In genomic region chr3:114152519-114153151, GRCh38 we compare ENCODE assay signal across 8 cellular contexts. TPM values are rescaled to one million over a fixed set of nuclear protein-coding genes. Genes with fewer than 3 reads are reported as not detected.
DNase-seq lines count a peak whose midpoint lies in the region; ATAC-seq and TF ChIP-seq lines count a peak whose summit lies in the region.

No MANE protein-coding gene starts in this region.

- peak overlapping the region; percentile 78 to 84 for H3K18ac ChIP-seq in mesenchymal stem cell (ENCODE audit: low read depth in 1 of 2, low read length in 2 of 2)

- DNase-seq in CD8-positive, alpha-beta T cell: peak; percentile 76 to 91 (median 82)
- DNase-seq in HPDE6-E6E7 (ENCODE audit: extremely low spot score) (peak; percentile 79), NCI-H82 treated with DMSO at 0.1 percent for 48 hours (lab: John Stamatoyannopoulos, UW; ENCODE audit: unreplicated experiment) (peak; percentile 64), mesenchymal stem cell (peak; percentile 69)
- peak; percentile 85 for DNase-seq in activated CD8-positive, alpha-beta T cell treated with anti-CD3 and anti-CD28 coated beads, Interleukin-2, amount 10 ng/mL, durations not matched to agents 7 days and 5 days
- peak; percentile 60 to 69 (median 62) for DNase-seq in effector memory CD4-positive, alpha-beta T cell
- peak; percentile 59 for DNase-seq in stimulated activated CD8-positive, alpha-beta memory T cell treated with anti-CD3 and anti-CD28 coated beads, Interleukin-12 subunit alpha, Interleukin-12 subunit beta, amount 100 ng/mL, for 24 hours (ENCODE audit: extremely low read depth)

- H3K27ac ChIP-seq in CD8-positive, alpha-beta T cell (ENCODE audit: low read depth, low read length): no peak overlapping the region
- no peak overlapping the region for H3K27ac ChIP-seq in effector memory CD4-positive, alpha-beta T cell (ENCODE audit: insufficient read depth, low read length, poor library complexity, severe bottlenecking)
- H3K27ac ChIP-seq in mesenchymal stem cell (ENCODE audit: low read length, poor library complexity, severe bottlenecking): no peak overlapping the region

- H3K36me3 Mint-ChIP-seq in CD8-positive, alpha-beta T cell: no peaks in the 10 kb centered on the region
- no peaks in the 10 kb centered on the region for H3K36me3 Mint-ChIP-seq in activated CD8-positive, alpha-beta T cell treated with anti-CD3 and anti-CD28 coated beads, Interleukin-2, amount 10 ng/mL, durations not matched to agents 7 days and 5 days (ENCODE audit: low read depth)

- no peaks in the 10 kb centered on the region for H3K79me1 ChIP-seq in mesenchymal stem cell (replicated peaks; ENCODE audit: low read length, poor library complexity, severe bottlenecking)

- H3K36me3 ChIP-seq in CD8-positive, alpha-beta T cell (ENCODE audit: insufficient read depth, low read length): no peaks in the 10 kb centered on the region
- no peaks in the 10 kb centered on the region for H3K36me3 ChIP-seq in effector memory CD4-positive, alpha-beta T cell (ENCODE audit: control insufficient read depth, insufficient read depth, low read length)
- no peaks in the 10 kb centered on the region for H3K36me3 ChIP-seq in mesenchymal stem cell (ENCODE audit: control insufficient read depth in 1 of 2, insufficient read depth in 2 of 2, low read depth in 1 of 2, low read length in 2 of 2)

- H2BK120ac ChIP-seq in mesenchymal stem cell (ENCODE audit: low read depth, low read length): peak overlapping the region; percentile 64

- H3K27me3 ChIP-seq in CD8-positive, alpha-beta T cell (ENCODE audit: insufficient read depth, low read length): no peaks in the 10 kb centered on the region
- no peaks in the 10 kb centered on the region for H3K27me3 ChIP-seq in effector memory CD4-positive, alpha-beta T cell (replicated peaks; ENCODE audit: control insufficient read depth, insufficient read depth, low read length, poor library complexity, severe bottlenecking)
- peaks cover 6 to 15% of the 10 kb centered on the region in 2 experiments for H3K27me3 ChIP-seq in mesenchymal stem cell (ENCODE audit: control insufficient read depth in 1 of 2, insufficient read depth in 1 of 2, low read length in 2 of 2)

- no peak overlapping the region for H2AK5ac ChIP-seq in mesenchymal stem cell (ENCODE audit: low read length, severe bottlenecking)

- peak; percentile 100 for ATAC-seq in CD8-positive, alpha-beta T cell
- peak; percentile 91 for ATAC-seq in GM19467 (IDR thresholded peaks at IDR 0.05; ENCODE audit: unreplicated experiment)
- peak; percentile 89 for ATAC-seq in activated CD8-positive, alpha-beta T cell treated with anti-CD3 and anti-CD28 coated beads, Interleukin-2, amount 10 ng/mL, durations not matched to agents 7 days and 5 days

- H4K91ac ChIP-seq in mesenchymal stem cell (ENCODE audit: low read length): peak overlapping the region; percentile 82

- no peaks in the 10 kb centered on the region for H3K27me3 Mint-ChIP-seq in CD8-positive, alpha-beta T cell (ENCODE audit: low read depth)
- H3K27me3 Mint-ChIP-seq in activated CD8-positive, alpha-beta T cell treated with anti-CD3 and anti-CD28 coated beads, Interleukin-2, amount 10 ng/mL, durations not matched to agents 7 days and 5 days (ENCODE audit: low read depth): no peaks in the 10 kb centered on the region

- peaks cover 8% of the 10 kb centered on the region for H3K4me1 ChIP-seq in CD8-positive, alpha-beta T cell (ENCODE audit: insufficient read depth, low read length)
- H3K4me1 ChIP-seq in effector memory CD4-positive, alpha-beta T cell (ENCODE audit: control insufficient read depth, insufficient read depth, low read length, poor library complexity, severe bottlenecking): peaks cover 6% of the 10 kb centered on the region
- peaks cover 4% of the 10 kb centered on the region for H3K4me1 ChIP-seq in mesenchymal stem cell (ENCODE audit: control insufficient read depth, insufficient read depth, low read depth, low read length)

- H3K4me2 ChIP-seq in mesenchymal stem cell (ENCODE audit: low read length, poor library complexity, severe bottlenecking): peak overlapping the region; percentile 89

- peak overlapping the region in 1 of 2 experiments; percentile 50 for H3K4ac ChIP-seq in mesenchymal stem cell (ENCODE audit: low read depth in 1 of 2, low read length in 2 of 2)

- H3K27ac Mint-ChIP-seq in CD8-positive, alpha-beta T cell: no peak overlapping the region
- no peak overlapping the region for H3K27ac Mint-ChIP-seq in activated CD8-positive, alpha-beta T cell treated with anti-CD3 and anti-CD28 coated beads, Interleukin-2, amount 10 ng/mL, durations not matched to agents 7 days and 5 days

- H3K4me3 ChIP-seq in CD8-positive, alpha-beta T cell (ENCODE audit: low read depth, low read length): peak overlapping the region; percentile 50
- peak overlapping the region; percentile 51 for H3K4me3 ChIP-seq in effector memory CD4-positive, alpha-beta T cell (ENCODE audit: insufficient read depth, low read depth, low read length, poor library complexity, severe bottlenecking)
- peak overlapping the region; percentile 45 to 77 for H3K4me3 ChIP-seq in mesenchymal stem cell (ENCODE audit: insufficient read depth in 1 of 2, low read depth in 1 of 2, low read length in 2 of 2)

- H4K8ac ChIP-seq in mesenchymal stem cell (ENCODE audit: low read length): peak overlapping the region; percentile 82

- peak overlapping the region in 1 of 2 experiments; percentile 6 for H3K14ac ChIP-seq in mesenchymal stem cell (ENCODE audit: low read length in 2 of 2)

- H3K23ac ChIP-seq in mesenchymal stem cell (ENCODE audit: low read length in 2 of 2): no peak overlapping the region

- H3K4me3 Mint-ChIP-seq in CD8-positive, alpha-beta T cell: peak overlapping the region; percentile 73
- H3K4me3 Mint-ChIP-seq in activated CD8-positive, alpha-beta T cell treated with anti-CD3 and anti-CD28 coated beads, Interleukin-2, amount 10 ng/mL, durations not matched to agents 7 days and 5 days: no peak overlapping the region

- TF ChIP-seq CTCF in CD8-positive, alpha-beta T cell (IDR thresholded peaks at IDR 0.05): peak; percentile 99

- CTCF ChIA-PET in CD8-positive, alpha-beta T cell (lab: Charles Lee): interaction anchor here (0.7 to 6.9 kb wide), 20 partner anchors 10 to 416 kb away, joined by 3 to 96 read pairs (median 4); partner anchors contain the start of gene TIGIT
- CTCF ChIA-PET in activated CD8-positive, alpha-beta T cell treated with anti-CD3 and anti-CD28 coated beads, Interleukin-2, amount 10 ng/mL, durations not matched to agents 7 days and 5 days (lab: Charles Lee): interaction anchor here (0.8 to 5.1 kb wide), 19 partner anchors 8 to 418 kb away, joined by 3 to 63 read pairs (median 4); no protein-coding TSS in a partner anchor

- H2BK15ac ChIP-seq in mesenchymal stem cell (ENCODE audit: low read depth, poor library complexity, severe bottlenecking): peak overlapping the region; percentile 80

- H3K9me3 ChIP-seq in CD8-positive, alpha-beta T cell (ENCODE audit: low read length): no peaks in the 10 kb centered on the region
- no peaks in the 10 kb centered on the region for H3K9me3 ChIP-seq in effector memory CD4-positive, alpha-beta T cell (ENCODE audit: control insufficient read depth, low read length)
- H3K9me3 ChIP-seq in mesenchymal stem cell (ENCODE audit: control insufficient read depth, low read length): no peaks in the 10 kb centered on the region

- no peaks in the 10 kb centered on the region for H3K9me3 Mint-ChIP-seq in CD8-positive, alpha-beta T cell
- no peaks in the 10 kb centered on the region for H3K9me3 Mint-ChIP-seq in activated CD8-positive, alpha-beta T cell treated with anti-CD3 and anti-CD28 coated beads, Interleukin-2, amount 10 ng/mL, durations not matched to agents 7 days and 5 days (ENCODE audit: insufficient read depth)

- intact Hi-C loops in CD8-positive, alpha-beta T cell (cut with DNase I, micrococcal nuclease): loop anchor here (1.0 to 5.0 kb wide), 13 partner anchors 60 to 1665 kb away; partner anchors contain the start of genes ATP6V1A (in 1 of the 2) and NAA50 (in 1 of the 2)

- peak overlapping the region; percentile 85 for H2AFZ ChIP-seq in mesenchymal stem cell (ENCODE audit: low read depth, low read length)

- H3K9ac ChIP-seq in mesenchymal stem cell (ENCODE audit: low read length): peak overlapping the region; percentile 81

- no peak overlapping the region for H2BK5ac ChIP-seq in mesenchymal stem cell (ENCODE audit: low read depth, low read length, poor library complexity, severe bottlenecking)

- 5% methylated on average over 35 of the region's 35 CpGs for WGBS in mesenchymal stem cell

- POLR2A ChIA-PET in CD8-positive, alpha-beta T cell (lab: Charles Lee): interaction anchor here (0.8 to 1.4 kb wide), 4 partner anchors 61 to 266 kb away, joined by 3 to 7 read pairs (median 4); no protein-coding TSS in a partner anchor
- POLR2A ChIA-PET in activated CD8-positive, alpha-beta T cell treated with anti-CD3 and anti-CD28 coated beads, Interleukin-2, amount 10 ng/mL, durations not matched to agents 7 days and 5 days (lab: Charles Lee): interaction anchor here (1.4 kb wide), 1 partner anchor 62 kb away, joined by 5 read pairs; no protein-coding TSS in a partner anchor

- H2BK12ac ChIP-seq in mesenchymal stem cell (ENCODE audit: low read length in 2 of 2): peak overlapping the region; percentile 7 to 86

- peaks cover 10% of the 10 kb centered on the region for H3K4me1 Mint-ChIP-seq in CD8-positive, alpha-beta T cell (ENCODE audit: low read depth)
- peaks cover 6% of the 10 kb centered on the region for H3K4me1 Mint-ChIP-seq in activated CD8-positive, alpha-beta T cell treated with anti-CD3 and anti-CD28 coated beads, Interleukin-2, amount 10 ng/mL, durations not matched to agents 7 days and 5 days (ENCODE audit: low read depth)

RNA-seq across cellular contexts. Expression of gene DRD3, which starts 26.2 kb away (rescaled TPM):
- total RNA-seq in CD8-positive, alpha-beta T cell: not detected
- not detected for total RNA-seq in activated CD8-positive, alpha-beta T cell treated with anti-CD3 and anti-CD28 coated beads, Interleukin-2, amount 10 ng/mL, durations not matched to agents 7 days and 5 days
- polyA plus RNA-seq in mesenchymal stem cell (2013, experiment 1 of 2): not detected
- polyA plus RNA-seq in mesenchymal stem cell (2013, experiment 2 of 2): not detected
